8 cellular contexts compared by ENCODE assay signal in genomic region chr4:88697588-88698329, GRCh38. TPM values are rescaled to one million over a fixed set of nuclear protein-coding genes. Genes with fewer than 3 reads are reported as not detected.
DNase-seq lines count a peak whose midpoint lies in the region; ATAC-seq and TF ChIP-seq lines count a peak whose summit lies in the region.

NAP1L5 (minus strand) TSS chr4:88697829; CDS start chr4:88697754, 75 bp downstream.

- TF ChIP-seq CTCF in Panc1 (IDR thresholded peaks at IDR 0.05) = no peak
- TF ChIP-seq CTCF in neutrophil (IDR thresholded peaks at IDR 0.05) = no peak

- H3K27ac ChIP-seq in Panc1 (ENCODE audit: low read length) (no peak within 1 kb of the TSS), neutrophil (no peak within 1 kb of the TSS), temporal lobe (ENCODE audit: low read depth, low read length) (peak within 1 kb of the TSS; percentile 60)

- POLR2A ChIA-PET in Panc1 (lab: Charles Lee) = no interaction called here

- H3K4me3 ChIP-seq in Panc1 (ENCODE audit: low read depth in 2 of 2, low read length in 2 of 2) (peak within 1 kb of the TSS; percentile 63 to 78), neutrophil (ENCODE audit: low read depth in 1 of 2, low read length in 1 of 2) (peak within 1 kb of the TSS; percentile 57 to 59)

- intact Hi-C loops in Panc1 (cut with micrococcal nuclease; ENCODE audit: unreplicated experiment) = no loop called here

- H3K4me1 ChIP-seq in Panc1 (ENCODE audit: control insufficient read depth, insufficient read depth, low read length) (no peaks in the 10 kb centered on the region), neutrophil (ENCODE audit: control insufficient read depth in 1 of 2, insufficient read depth in 1 of 2, low read depth in 1 of 2, low read length in 1 of 2) (no peaks in the 10 kb centered on the region)

- DNase-seq in SKM-1 treated with dmso at 0.1 percent for 144 hours (lab: John Stamatoyannopoulos, UW; ENCODE audit: unreplicated experiment) (peak; percentile 7), SKM-1 (lab: John Stamatoyannopoulos, UW; ENCODE audit: unreplicated experiment) (no peak), Panc1 (ENCODE audit: low read depth, low spot score) (peak; percentile 20), activated gamma-delta T cell (lab: John Stamatoyannopoulos, UW) (peak; percentile 66), foreskin melanocyte (peak; percentile 58)

- CTCF ChIA-PET in Panc1 (lab: Charles Lee) = no interaction called here

- BruUV-seq in Panc1 (replicated peaks; lab: Mats Ljungman, UMichigan) = no TSS peak

- in situ Hi-C loops in Panc1 (cut with HindIII; ENCODE audit: low pct_unique_long_range_greater_than_20kb, low sequenced_read_pairs) = no loop called here

- ATAC-seq in HG03342 (IDR thresholded peaks at IDR 0.05; ENCODE audit: unreplicated experiment) (peak; percentile 98), Panc1 (peak; percentile 97)

- H3K9me3 ChIP-seq in Panc1 (ENCODE audit: control insufficient read depth, insufficient read depth, low read depth, low read length) (no peaks in the 10 kb centered on the region), neutrophil (no peaks in the 10 kb centered on the region)

- H3K27me3 ChIP-seq in Panc1 (ENCODE audit: control insufficient read depth, insufficient read depth, low read length) (no peaks in the 10 kb centered on the region; the same call in 1 of the 2 replicates), neutrophil (no peaks in the 10 kb centered on the region)

- H3K36me3 ChIP-seq in Panc1 (ENCODE audit: control insufficient read depth, insufficient read depth, low read length) (no peaks in the 10 kb centered on the region), neutrophil (peaks cover 53% of the 10 kb centered on the region)

RNA-seq across cellular contexts. Expression of gene NAP1L5, which starts in this region (rescaled TPM):
- 0.67 TPM for total RNA-seq in Panc1 (2021; ENCODE audit: unreplicated experiment)
- polyA plus RNA-seq in Panc1 (2012; ENCODE audit: insufficient read length) = 1.0 TPM
- 43.5 TPM for total RNA-seq in temporal lobe

Comparison
In these comparisons a context has a peak if more than half of its experiments do, and no peak if none do; other contexts are left out.
1. RNA of gene NAP1L5 (total RNA-seq): 43.5 TPM in temporal lobe (single experiment); 0.67 TPM in Panc1 (single experiment); every median in the first group is over 10 times any median in the second.